10 cellular contexts compared by ENCODE assay signal in the genomic region with DNA sequence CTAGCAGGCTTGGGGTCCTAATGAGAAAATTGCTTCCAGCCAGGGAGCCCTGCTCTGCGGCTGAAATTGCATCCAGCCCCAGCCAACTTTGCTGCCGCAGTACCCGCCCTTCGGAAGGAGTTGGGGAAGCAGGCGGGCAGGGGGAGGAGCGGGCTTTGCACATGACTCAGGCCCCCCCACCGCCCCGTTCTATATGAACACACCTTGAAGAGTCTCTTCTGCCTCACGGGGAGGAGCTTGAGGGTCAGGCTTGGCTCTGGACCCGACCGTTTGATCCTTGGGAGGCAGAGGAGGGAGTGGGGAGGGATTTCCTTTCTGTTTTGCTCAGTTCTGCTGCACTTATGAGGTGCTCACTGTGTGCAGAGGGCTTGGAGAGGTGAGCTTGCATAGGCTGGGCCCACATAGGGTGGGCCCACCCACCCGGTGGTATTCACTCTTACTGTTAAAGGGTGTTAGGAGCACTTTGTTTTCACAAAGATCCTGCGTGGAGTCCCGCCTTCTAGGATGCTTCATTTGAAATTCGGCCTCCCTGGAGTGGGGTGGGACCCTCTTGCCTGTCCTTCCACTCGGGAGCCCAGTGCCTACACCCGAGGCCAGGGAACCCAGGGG. TPM values are rescaled to one million over a fixed set of nuclear protein-coding genes. Genes with fewer than 3 reads are reported as not detected.
DNase-seq lines count a peak whose midpoint lies in the region; ATAC-seq and FAIRE-seq lines count a peak whose summit lies in the region.
"Had no signal": no experiment of that assay in that cellular context is flagged by ENCODE, and none has a peak within 500 bp of the region (broad histone marks: within the 10 kb centered on the region; RNA-seq: fewer than 3 reads in every experiment).

No MANE protein-coding gene starts in this region.

- H3K4me1 ChIP-seq in adipocyte (ENCODE audit: control insufficient read depth, insufficient read depth, low read length) (peaks cover 96% of the 10 kb centered on the region), right cardiac atrium (ENCODE audit: control insufficient read depth, insufficient read depth, low read length) (peaks cover 69% of the 10 kb centered on the region)

- peaks cover 31 to 59% of the 10 kb centered on the region in 2 donors for H3K27me3 Mint-ChIP-seq in stimulated activated naive B cell treated with anti-CD40 and anti-IgM and Interleukin-4, amounts not matched to agents 10 μg/mL and 1 μg/mL and 100 μg/mL, for 72 hours

- H3K27me3 ChIP-seq in adipocyte (replicated peaks; ENCODE audit: control insufficient read depth, insufficient read depth, low read length) (no peaks in the 10 kb centered on the region), right cardiac atrium (ENCODE audit: control insufficient read depth, insufficient read depth) (no peaks in the 10 kb centered on the region)

- peak overlapping the region; percentile 96 for H3K9ac ChIP-seq in adipocyte (ENCODE audit: low read length)

- no peaks in the 10 kb centered on the region for H3K36me3 Mint-ChIP-seq in stimulated activated naive B cell treated with anti-CD40 and anti-IgM and Interleukin-4, amounts not matched to agents 10 μg/mL and 1 μg/mL and 100 μg/mL, for 72 hours
- H3K36me3 Mint-ChIP-seq: natural killer cell had no signal

- H3K9me3 ChIP-seq in adipocyte (ENCODE audit: control insufficient read depth, low read length) (no peaks in the 10 kb centered on the region), right cardiac atrium (ENCODE audit: control insufficient read depth, low read length) (no peaks in the 10 kb centered on the region)

- peak; percentile 97 for FAIRE-seq in G401.6 (lab: Jason Lieb, UNC)
- FAIRE-seq: K562 had no signal

- peak; percentile 83 for DNase-seq in adipocyte (ENCODE audit: low read depth)
- peak; percentile 67 to 90 (median 84) for DNase-seq in right cardiac atrium
- DNase-seq in skeletal muscle cell (ENCODE audit: low read depth): peak; percentile 32
- no peak for DNase-seq in NCI-H1694 (lab: John Stamatoyannopoulos, UW)
- DNase-seq in activated T-cell treated with anti-CD3 and anti-CD28 coated beads for 4 hours: no peak
- no peak for DNase-seq in stimulated activated naive B cell treated with anti-CD40 and anti-IgM and Interleukin-4, amounts not matched to agents 10 μg/mL and 1 μg/mL and 100 μg/mL, for 72 hours
- DNase-seq: natural killer cell had no signal

- no peak overlapping the region for H3K27ac Mint-ChIP-seq in stimulated activated naive B cell treated with anti-CD40 and anti-IgM and Interleukin-4, amounts not matched to agents 10 μg/mL and 1 μg/mL and 100 μg/mL, for 72 hours
- H3K27ac Mint-ChIP-seq: natural killer cell had no signal

- no peaks in the 10 kb centered on the region for H3K9me3 Mint-ChIP-seq in stimulated activated naive B cell treated with anti-CD40 and anti-IgM and Interleukin-4, amounts not matched to agents 10 μg/mL and 1 μg/mL and 100 μg/mL, for 72 hours
- H3K9me3 Mint-ChIP-seq: natural killer cell had no signal

- intact Hi-C loops in right cardiac atrium (cut with DNase I): loop anchor here in 1 of 4 donors (5.0 kb wide), 1 partner anchor 34 kb away; no protein-coding TSS in a partner anchor

- H3K36me3 ChIP-seq in adipocyte (ENCODE audit: control insufficient read depth, insufficient read depth, low read length, severe bottlenecking): no peaks in the 10 kb centered on the region

- H3K4me3 ChIP-seq in adipocyte (ENCODE audit: low read length) (peak overlapping the region; percentile 67), right cardiac atrium (ENCODE audit: low read length) (no peak overlapping the region), skeletal muscle cell (ENCODE audit: low read depth, low read length) (peak overlapping the region; percentile 26)
- H3K4me3 ChIP-seq: K562 had no signal

- peaks cover 10 to 18% of the 10 kb centered on the region in 2 donors for H3K4me1 Mint-ChIP-seq in stimulated activated naive B cell treated with anti-CD40 and anti-IgM and Interleukin-4, amounts not matched to agents 10 μg/mL and 1 μg/mL and 100 μg/mL, for 72 hours

- H3K27ac ChIP-seq in right cardiac atrium (ENCODE audit: low read length): peak overlapping the region; percentile 97

- no peak overlapping the region for H3K4me3 Mint-ChIP-seq in stimulated activated naive B cell treated with anti-CD40 and anti-IgM and Interleukin-4, amounts not matched to agents 10 μg/mL and 1 μg/mL and 100 μg/mL, for 72 hours
- H3K4me3 Mint-ChIP-seq: natural killer cell had no signal

- ATAC-seq in right cardiac atrium (peak in 1 of 2 donors; percentile 5), GM18873 (IDR thresholded peaks at IDR 0.05; ENCODE audit: low FRiP score, unreplicated experiment) (no peak)
- ATAC-seq in stimulated activated naive B cell treated with anti-CD40 and anti-IgM and Interleukin-4, amounts not matched to agents 10 μg/mL and 1 μg/mL and 100 μg/mL, for 72 hours (replicated peaks): no peak
- ATAC-seq: K562, natural killer cell had no signal

- WGBS in right cardiac atrium: 36% methylated on average over 17 of the region's 17 CpGs

RNA-seq across cellular contexts. Expression of a gene that starts 46.5 kb away (rescaled TPM):
- 10 to 100 TPM in 2 of 4 donors, 1 to 10 TPM in 2; 8.0 to 11.9 (median 10.1) TPM for total RNA-seq in right cardiac atrium
- 8.0 TPM for polyA plus RNA-seq in right cardiac atrium

Comparison
In these comparisons a context has a peak if more than half of its experiments do, and no peak if none do; other contexts are left out.
1. DNase-seq: peak in adipocyte (single experiment), right cardiac atrium (3 of 3) and skeletal muscle cell (single experiment); none in NCI-H1694 (single experiment), activated T-cell treated with anti-CD3 and anti-CD28 coated beads for 4 hours (single experiment) and stimulated activated naive B cell treated with anti-CD40 and anti-IgM and Interleukin-4, amounts not matched to agents 10 μg/mL and 1 μg/mL and 100 μg/mL, for 72 hours (single experiment).